2 cellular contexts compared by ENCODE assay signal in genomic region chr18:76524477-76524876, GRCh38.
TF ChIP-seq lines count a peak whose summit lies in the region.

No MANE protein-coding gene starts in this region.

TF ChIP-seq in A549, 52 proteins besides CTCF, POLR2A, EP300 and RAD21:
- TF ChIP-seq PBX3 (IDR thresholded peaks at IDR 0.05) (no peak), MAX (IDR thresholded peaks at IDR 0.05) (no peak), RFX5 (IDR thresholded peaks at IDR 0.05) (no peak), ZSCAN20 (CRISPR knock-in tag; IDR thresholded peaks at IDR 0.05) (no peak), ZNF302 (CRISPR knock-in tag; IDR thresholded peaks at IDR 0.05) (no peak)

TF ChIP-seq in HCT116, 20 proteins besides CTCF, POLR2A, EP300 and RAD21:
- TF ChIP-seq ZBTB33 (IDR thresholded peaks at IDR 0.05; ENCODE audit: extremely low read depth, insufficient replicate concordance, low read length) (no peak), ELF1 (IDR thresholded peaks at IDR 0.05; ENCODE audit: borderline replicate concordance, low read depth) (no peak), FOSL1 (IDR thresholded peaks at IDR 0.05; ENCODE audit: low read depth) (no peak), TCF7L2 (IDR thresholded peaks at IDR 0.05; ENCODE audit: borderline replicate concordance, extremely low read depth, insufficient read depth, insufficient read length) (no peak), SP1 (IDR thresholded peaks at IDR 0.05; ENCODE audit: low read depth) (no peak), REST (IDR thresholded peaks at IDR 0.05; ENCODE audit: low read depth) (no peak)
